10 cellular contexts compared by ENCODE assay signal in the genomic region with DNA sequence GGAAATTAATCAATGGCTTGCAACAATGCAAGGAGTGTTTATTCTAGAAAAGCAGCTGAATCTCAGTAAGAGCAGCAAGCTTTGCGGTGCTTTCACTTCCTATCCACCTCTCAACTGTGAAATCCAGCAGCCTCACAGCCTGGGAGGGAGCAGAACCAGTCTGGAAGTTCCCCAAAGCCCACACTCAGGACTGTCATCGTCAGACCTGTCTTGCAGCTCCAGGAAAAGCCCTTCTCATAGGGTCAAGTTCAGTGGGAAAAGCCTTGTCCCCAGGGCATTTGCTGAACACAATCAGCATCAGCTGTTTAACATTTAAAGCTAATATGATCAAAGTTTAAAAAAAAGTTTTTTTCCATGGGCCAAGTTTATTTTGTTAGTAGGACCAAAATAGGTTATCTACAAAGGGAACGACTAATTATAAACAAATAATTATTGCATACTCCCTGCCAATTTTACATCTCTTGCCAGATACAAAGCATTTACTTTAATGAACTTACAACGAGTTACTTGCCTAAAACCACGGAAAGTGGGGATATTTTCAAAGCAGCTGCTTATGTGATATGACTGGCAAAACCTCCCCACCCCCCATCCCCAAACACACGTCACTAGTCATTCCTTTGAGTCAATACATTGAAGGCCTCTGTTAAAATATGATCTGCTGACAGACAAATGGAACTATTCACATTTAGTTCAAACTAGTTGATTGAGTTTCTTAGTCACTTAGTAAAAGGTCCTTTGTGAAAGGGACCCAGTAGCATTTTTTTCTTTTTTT. TPM values are rescaled to one million over a fixed set of nuclear protein-coding genes. Genes with fewer than 3 reads are reported as not detected.
DNase-seq lines count a peak whose midpoint lies in the region; ATAC-seq and TF ChIP-seq lines count a peak whose summit lies in the region.
"Had no signal": no experiment of that assay in that cellular context is flagged by ENCODE, and none has a peak within 500 bp of the region (broad histone marks: within the 10 kb centered on the region; RNA-seq: fewer than 3 reads in every experiment).

No MANE protein-coding gene starts in this region.

- H3K4me1 Mint-ChIP-seq in CD8-positive, alpha-beta T cell (ENCODE audit: low read depth), result no peaks in the 10 kb centered on the region

- H3K27ac ChIP-seq in CD8-positive, alpha-beta T cell (ENCODE audit: low read depth, low read length), result no peak overlapping the region

- H3K27me3 Mint-ChIP-seq in CD8-positive, alpha-beta T cell (ENCODE audit: low read depth), result peaks cover 21% of the 10 kb centered on the region

- no peaks in the 10 kb centered on the region for H3K36me3 Mint-ChIP-seq in CD8-positive, alpha-beta T cell

- intact Hi-C loops in CD8-positive, alpha-beta T cell (cut with DNase I, micrococcal nuclease), result no loop called here

- POLR2A ChIA-PET in CD8-positive, alpha-beta T cell (lab: Charles Lee), result interaction anchor here (0.6 kb wide), 1 partner anchor 84 kb away, joined by 3 read pairs; no protein-coding TSS in a partner anchor

- no peak overlapping the region for H3K27ac Mint-ChIP-seq in CD8-positive, alpha-beta T cell

- peak; percentile 63 for ATAC-seq in GM18861 (IDR thresholded peaks at IDR 0.05; ENCODE audit: unreplicated experiment)
- no peak for ATAC-seq in CD8-positive, alpha-beta T cell
- ATAC-seq in HG03442 (IDR thresholded peaks at IDR 0.05; ENCODE audit: unreplicated experiment), result no peak

- H3K4me3 Mint-ChIP-seq in CD8-positive, alpha-beta T cell, result no peak overlapping the region

- DNase-seq in H7, result peak; percentile 15
- peak; percentile 19 for DNase-seq in KBM-7
- peak; percentile 14 for DNase-seq in kidney tubule cell (ENCODE audit: low spot score)
- DNase-seq in CD8-positive, alpha-beta T cell, result no peak
- no peak for DNase-seq in NCI-H1048 (lab: John Stamatoyannopoulos, UW)
- no peak for DNase-seq in NCI-H2029 treated with DMSO at 0.1 percent for 48 hours (lab: John Stamatoyannopoulos, UW)
- DNase-seq: DMS 273 treated with DMSO at 0.1 percent for 48 hours; NK-92 treated with Interleukin-12 subunit alpha and Interleukin-12 subunit beta, amount 100 ng/mL, for 24 hours had no signal

- no peaks in the 10 kb centered on the region for H3K27me3 ChIP-seq in H7 (ENCODE audit: control insufficient read depth, insufficient read depth, low read length)
- H3K27me3 ChIP-seq in CD8-positive, alpha-beta T cell (ENCODE audit: insufficient read depth, low read length), result no peaks in the 10 kb centered on the region

- H3K4me1 ChIP-seq in CD8-positive, alpha-beta T cell (ENCODE audit: insufficient read depth, low read length), result no peaks in the 10 kb centered on the region

- no peaks in the 10 kb centered on the region for H3K36me3 ChIP-seq in H7 (replicated peaks; ENCODE audit: control insufficient read depth, insufficient read depth, low read length)
- no peaks in the 10 kb centered on the region for H3K36me3 ChIP-seq in CD8-positive, alpha-beta T cell (ENCODE audit: insufficient read depth, low read length)

- H3K4me3 ChIP-seq in H7 (ENCODE audit: insufficient read depth, low read depth, low read length), result no peak overlapping the region
- no peak overlapping the region for H3K4me3 ChIP-seq in CD8-positive, alpha-beta T cell (ENCODE audit: low read depth, low read length)

- CTCF ChIA-PET in CD8-positive, alpha-beta T cell (lab: Charles Lee), result interaction anchor here (0.6 kb wide), 1 partner anchor 823 kb away, joined by 4 read pairs; no protein-coding TSS in a partner anchor

- TF ChIP-seq CTCF in CD8-positive, alpha-beta T cell (IDR thresholded peaks at IDR 0.05), result no peak

- H3K9me3 ChIP-seq in CD8-positive, alpha-beta T cell (ENCODE audit: low read length), result no peaks in the 10 kb centered on the region

- H3K9me3 Mint-ChIP-seq in CD8-positive, alpha-beta T cell, result peaks cover 9% of the 10 kb centered on the region

- in situ Hi-C loops in KBM-7 (cut with MboI; ENCODE audit: low pct_unique_long_range_greater_than_20kb, low sequenced_read_pairs), result no loop called here

RNA-seq across cellular contexts. Expression of a gene that starts 36.8 kb away (rescaled TPM):
- 4.4 and 6.3 TPM in 2 replicates for total RNA-seq in H7 (2014; rRNA removed; shearing (Covaris generic))
- total RNA-seq in CD8-positive, alpha-beta T cell, result 1 to 10 TPM; 3.7 to 3.8 TPM

Comparison
In these comparisons a context has a peak if more than half of its experiments do, and no peak if none do; other contexts are left out.
1. DNase-seq: peak in H7 (single experiment), KBM-7 (single experiment) and kidney tubule cell (single experiment); none in CD8-positive, alpha-beta T cell (0 of 7), NCI-H1048 (single experiment) and NCI-H2029 treated with DMSO at 0.1 percent for 48 hours (single experiment).